Comparison of ENCODE assay signal across 7 cellular contexts in genomic region chr2:190649035-190649797, GRCh38. TPM values are rescaled to one million over a fixed set of nuclear protein-coding genes. Genes with fewer than 3 reads are reported as not detected.
DNase-seq lines count a peak whose midpoint lies in the region; ATAC-seq and TF ChIP-seq lines count a peak whose summit lies in the region.

NAB1 (plus strand) TSS chr2:190649083; CDS start chr2:190659177, 10,094 bp downstream.

- H3K9ac ChIP-seq in mucosa of stomach (ENCODE audit: low read length) = peak within 1 kb of the TSS; percentile 77

- no peaks in the 10 kb centered on the region for H3K36me3 ChIP-seq in mucosa of stomach (ENCODE audit: control insufficient read depth, insufficient read depth, low read length)

- peaks cover 6% of the 10 kb centered on the region for H3K36me3 Mint-ChIP-seq in endothelial cell (ENCODE audit: low read depth, unreplicated experiment)

- TF ChIP-seq CTCF in endothelial cell (IDR thresholded peaks at IDR 0.05; ENCODE audit: unreplicated experiment) = no peak

- H3K27me3 ChIP-seq in mucosa of stomach (ENCODE audit: control insufficient read depth, insufficient read depth, low read length) = no peaks in the 10 kb centered on the region

- ATAC-seq in GM18519 (IDR thresholded peaks at IDR 0.05; ENCODE audit: low FRiP score, unreplicated experiment) = peak; percentile 19
- ATAC-seq in HG02763 (IDR thresholded peaks at IDR 0.05; ENCODE audit: unreplicated experiment) = peak; percentile 41

- H3K9me3 Mint-ChIP-seq in endothelial cell (ENCODE audit: unreplicated experiment) = no peaks in the 10 kb centered on the region

- DNase-seq in NCI-H345 treated with DMSO at 0.1 percent for 48 hours (lab: John Stamatoyannopoulos, UW; ENCODE audit: unreplicated experiment) (peak; percentile 56), endothelial cell (ENCODE audit: low spot score) (peak; percentile 52)
- DNase-seq in activated CD8-positive, alpha-beta memory T cell treated with anti-CD3 and anti-CD28 coated beads for 48 hours (ENCODE audit: low read depth in 2 of 3, low spot score in 2 of 3) = peak; percentile 23 to 38 (median 32)
- peak; percentile 26 to 33 for DNase-seq in stimulated activated CD8-positive, alpha-beta memory T cell treated with anti-CD3 and anti-CD28 coated beads, Interleukin-7, amount 100 ng/mL, for 1 hour (ENCODE audit: low read depth in 2 of 2)

- peaks cover 23% of the 10 kb centered on the region for H3K4me1 Mint-ChIP-seq in endothelial cell (ENCODE audit: unreplicated experiment)

- H3K4me1 ChIP-seq in mucosa of stomach (ENCODE audit: control insufficient read depth, insufficient read depth, low read length) = peaks cover 23% of the 10 kb centered on the region

- peak within 1 kb of the TSS; percentile 61 for H3K4me3 ChIP-seq in mucosa of stomach (ENCODE audit: low read length)

- no peaks in the 10 kb centered on the region for H3K9me3 ChIP-seq in mucosa of stomach (ENCODE audit: control insufficient read depth, low read length)

- H3K4me3 Mint-ChIP-seq in endothelial cell (ENCODE audit: unreplicated experiment) = peak within 1 kb of the TSS; percentile 97

- H3K27ac Mint-ChIP-seq in endothelial cell (ENCODE audit: unreplicated experiment) = peak within 1 kb of the TSS; percentile 80

- H3K27me3 Mint-ChIP-seq in endothelial cell (ENCODE audit: unreplicated experiment) = peaks cover 10% of the 10 kb centered on the region

RNA-seq across cellular contexts. Expression of gene NAB1, which starts in this region (rescaled TPM):
- 44.9 TPM for total RNA-seq in endothelial cell (ENCODE audit: unreplicated experiment)

Comparison
In these comparisons a context has a peak if more than half of its experiments do, and no peak if none do; other contexts are left out.
1. Peak in every context shown above with its lines: DNase-seq, ATAC-seq and H3K4me3 ChIP-seq.